17 cellular contexts compared by ENCODE assay signal in the genomic region with DNA sequence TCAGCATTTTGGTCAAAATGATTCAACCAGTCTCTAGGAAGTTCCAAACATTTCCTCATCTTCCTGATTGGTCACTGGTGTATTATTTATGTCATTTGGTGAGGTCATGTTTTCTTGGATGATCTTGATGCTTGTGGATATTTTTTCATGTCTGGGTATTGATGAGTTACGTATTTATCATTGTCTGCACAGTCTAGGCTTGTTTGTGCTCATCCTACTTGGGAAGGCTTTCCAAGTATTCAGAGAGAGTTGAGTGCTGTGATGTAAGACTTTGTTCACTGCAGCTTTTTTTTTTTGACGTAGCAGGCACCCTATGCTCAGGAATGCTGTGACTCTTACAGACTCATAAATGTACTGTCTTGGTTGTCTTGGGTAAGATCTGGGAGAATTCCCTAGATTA.
DNase-seq lines count a peak whose midpoint lies in the region; TF ChIP-seq lines count a peak whose summit lies in the region.
"Had no signal": no experiment of that assay in that cellular context is flagged by ENCODE, and none has a peak within 500 bp of the region (broad histone marks: within the 10 kb centered on the region; RNA-seq: fewer than 3 reads in every experiment).

No MANE protein-coding gene starts in this region.

- H4K20me1 ChIP-seq in GM23248 (ENCODE audit: insufficient read depth) = no peaks in the 10 kb centered on the region

- no peak overlapping the region for H3K27ac ChIP-seq in GM23248
- H3K27ac ChIP-seq: C4-2B had no signal

- H3K79me2 ChIP-seq in GM23248 (ENCODE audit: insufficient read depth) = no peaks in the 10 kb centered on the region

- no peak overlapping the region for H3K27ac Mint-ChIP-seq in immature natural killer cell
- H3K27ac Mint-ChIP-seq: CD4-positive, alpha-beta memory T cell had no signal

- no peaks in the 10 kb centered on the region for H3K36me3 ChIP-seq in GM23248 (ENCODE audit: low read depth)
- H3K36me3 ChIP-seq: BE2C had no signal

- no peak overlapping the region for H3K9ac ChIP-seq in GM23248

- peaks cover 0 to 2% (median 0%) of the 10 kb centered on the region in 3 donors for H3K27me3 Mint-ChIP-seq in immature natural killer cell (ENCODE audit: low read depth in 3 of 3)
- H3K27me3 Mint-ChIP-seq: CD4-positive, alpha-beta memory T cell had no signal

- H3K4me3 ChIP-seq in AG10803 (ENCODE audit: low read length) (no peak overlapping the region), GM23248 (no peak overlapping the region), choroid plexus epithelial cell (ENCODE audit: low read depth, low read length) (no peak overlapping the region)

- TF ChIP-seq CTCF in AG10803 (conservative IDR thresholded peaks at IDR 0.05; ENCODE audit: low read length) (no peak), choroid plexus epithelial cell (conservative IDR thresholded peaks at IDR 0.05; ENCODE audit: low read depth, low read length) (no peak), GM20000 (IDR thresholded peaks at IDR 0.05; ENCODE audit: extremely low read depth, missing control alignments) (no peak)

- in situ Hi-C loops in GM23248 (cut with MboI) = no loop called here

- H3K9me2 ChIP-seq in GM23248 (ENCODE audit: insufficient read depth) = no peaks in the 10 kb centered on the region

- H2AFZ ChIP-seq in GM23248 = no peak overlapping the region

- DNase-seq in AG10803 (ENCODE audit: low read depth) (peak; percentile 0), GM23248 (peak; percentile 13), choroid plexus epithelial cell (ENCODE audit: low read depth) (peak; percentile 9), iris pigment epithelial cell (ENCODE audit: low read depth) (peak; percentile 15), NCI-H526 (lab: John Stamatoyannopoulos, UW) (no peak), GM20000 (ENCODE audit: low spot score) (no peak), immature natural killer cell (no peak)
- no peak for DNase-seq in activated CD4-positive, alpha-beta T cell treated with anti-CD3 and anti-CD28 coated beads for 4 hours
- DNase-seq: ACHN; BE2C; CD4-positive, alpha-beta memory T cell; COR-L47; DMS153; DMS79 treated with DMSO at 0.1 percent for 48 hours; GF-D8; H7 had no signal

- no peaks in the 10 kb centered on the region for H3F3A ChIP-seq in GM23248 (ENCODE audit: insufficient read depth)

- H3K4me2 ChIP-seq in GM23248 (ENCODE audit: unreplicated experiment) = no peak overlapping the region

- H3K9me3 ChIP-seq in GM23248 (ENCODE audit: low read depth) = no peaks in the 10 kb centered on the region
- H3K9me3 ChIP-seq: BE2C had no signal

- no peaks in the 10 kb centered on the region for H3K27me3 ChIP-seq in GM23248 (replicated peaks; ENCODE audit: insufficient read depth)
- H3K27me3 ChIP-seq: BE2C had no signal

- no peaks in the 10 kb centered on the region for H3K36me3 Mint-ChIP-seq in immature natural killer cell
- H3K36me3 Mint-ChIP-seq: CD4-positive, alpha-beta memory T cell had no signal

- H3K4me1 Mint-ChIP-seq in immature natural killer cell = no peaks in the 10 kb centered on the region
- H3K4me1 Mint-ChIP-seq: CD4-positive, alpha-beta memory T cell had no signal

- no peak overlapping the region for H3K4me3 Mint-ChIP-seq in immature natural killer cell
- H3K4me3 Mint-ChIP-seq: CD4-positive, alpha-beta memory T cell had no signal

- 21 to 23% methylated on average over 2 of the region's 2 CpGs for WGBS in GM23248 (ENCODE audit: low coverage in 1 of 2, low lambda C conversion rate in 2 of 2, missing lambda C conversion rate in 2 of 2), 2 experiments

- peaks cover 11 to 37% (median 20%) of the 10 kb centered on the region in 6 donors for H3K9me3 Mint-ChIP-seq in immature natural killer cell

- no peaks in the 10 kb centered on the region for H3K4me1 ChIP-seq in GM23248 (ENCODE audit: insufficient read depth)
- H3K4me1 ChIP-seq: BE2C had no signal

Comparison
In these comparisons a context has a peak if more than half of its experiments do, and no peak if none do; other contexts are left out.
1. DNase-seq: peak in AG10803 (single experiment), GM23248 (single experiment), choroid plexus epithelial cell (single experiment) and iris pigment epithelial cell (single experiment); none in NCI-H526 (0 of 2), GM20000 (single experiment), activated CD4-positive, alpha-beta T cell treated with anti-CD3 and anti-CD28 coated beads for 4 hours (0 of 2) and immature natural killer cell (0 of 3).